In the genomic region with DNA sequence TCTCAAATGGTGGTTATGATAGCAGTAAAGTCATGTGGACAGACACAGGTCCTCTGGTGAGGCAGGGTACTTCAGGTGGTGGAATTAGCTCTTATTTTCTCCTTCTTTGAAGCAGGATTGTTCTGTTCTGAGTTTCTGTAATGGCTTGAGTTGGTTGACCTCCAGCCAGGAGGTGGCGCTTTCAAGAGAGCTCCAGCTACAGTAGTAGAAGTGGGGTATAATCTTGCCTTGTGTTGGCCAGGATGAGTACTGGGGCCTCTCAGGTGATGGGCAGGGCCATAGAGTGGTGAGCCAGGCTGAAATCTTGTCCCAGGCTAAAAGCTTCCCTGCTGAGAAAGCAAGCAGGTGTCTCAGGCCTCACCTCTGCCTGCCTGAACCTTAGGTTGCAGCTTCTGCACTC, we compare ENCODE assay signal across 20 cellular contexts. TPM values are rescaled to one million over a fixed set of nuclear protein-coding genes. Genes with fewer than 3 reads are reported as not detected.
A peak's percentile ranks its signal among the peaks of the same experiment; 100 is the strongest.
DNase-seq lines count a peak whose midpoint lies in the region; ATAC-seq, FAIRE-seq and TF ChIP-seq lines count a peak whose summit lies in the region.
"Had no signal": no experiment of that assay in that cellular context is flagged by ENCODE, and none has a peak within 500 bp of the region (broad histone marks: within the 10 kb centered on the region; RNA-seq: fewer than 3 reads in every experiment).

No MANE protein-coding gene starts in this region.

- peak; percentile 6 for DNase-seq in activated CD8-positive, alpha-beta T cell treated with anti-CD3 and anti-CD28 coated beads for 36 hours
- DNase-seq in activated CD8-positive, alpha-beta T cell treated with anti-CD3 and anti-CD28 coated beads, Interleukin-2, amount 10 ng/mL, durations not matched to agents 7 days and 5 days = no peak
- DNase-seq in GM12878 (ENCODE audit: low read depth, low spot score) = no peak
- no peak for DNase-seq in uterus
- DNase-seq in T1000 (lab: John Stamatoyannopoulos, UW) = no peak
- no peak for DNase-seq in DMS 273 treated with DMSO at 0.1 percent for 48 hours (lab: John Stamatoyannopoulos, UW)
- no peak for DNase-seq in activated CD4-positive, alpha-beta T cell treated with anti-CD3 and anti-CD28 coated beads, Interleukin-2, amount 50 U/mL, for 1 hour
- DNase-seq: 8988T; GOT3; Kasumi-1; MV-4-11; NCI-H1436; NCI-H2029; NCI-H2171; NCI-H446; NCI-H69; NK-92 treated with Interleukin-12 subunit alpha and Interleukin-12 subunit beta, amount 100 ng/mL, for 24 hours; PC-9 had no signal

- H3K4me2 ChIP-seq in Loucy (ENCODE audit: low read depth, low read length, poor library complexity, severe bottlenecking) = no peak overlapping the region
- H3K4me2 ChIP-seq in GM12878 (ENCODE audit: control insufficient read depth, insufficient read depth) = no peak overlapping the region
- H3K4me2 ChIP-seq: PC-9 had no signal

- H3K9ac ChIP-seq in Loucy (ENCODE audit: low read depth, low read length, poor library complexity, severe bottlenecking) (no peak overlapping the region), GM12878 (ENCODE audit: control insufficient read depth, insufficient read depth, low read length) (no peak overlapping the region)

- H3K4me3 Mint-ChIP-seq in activated CD8-positive, alpha-beta T cell treated with anti-CD3 and anti-CD28 coated beads for 36 hours = no peak overlapping the region
- no peak overlapping the region for H3K4me3 Mint-ChIP-seq in activated CD8-positive, alpha-beta T cell treated with anti-CD3 and anti-CD28 coated beads, Interleukin-2, amount 10 ng/mL, durations not matched to agents 7 days and 5 days

- no peak overlapping the region for H3K27ac ChIP-seq in GM12878 (ENCODE audit: control insufficient read depth, insufficient read depth)
- no peak overlapping the region for H3K27ac ChIP-seq in uterus
- H3K27ac ChIP-seq: PC-9, SJSA1 had no signal

- peaks cover 5% of the 10 kb centered on the region for H3K27me3 Mint-ChIP-seq in activated CD8-positive, alpha-beta T cell treated with anti-CD3 and anti-CD28 coated beads for 36 hours
- peaks cover 2% of the 10 kb centered on the region for H3K27me3 Mint-ChIP-seq in activated CD8-positive, alpha-beta T cell treated with anti-CD3 and anti-CD28 coated beads, Interleukin-2, amount 10 ng/mL, durations not matched to agents 7 days and 5 days (ENCODE audit: low read depth)

- no peaks in the 10 kb centered on the region for H3K4me1 ChIP-seq in Loucy (ENCODE audit: insufficient read depth, low read length, poor library complexity, severe bottlenecking)
- no peaks in the 10 kb centered on the region for H3K4me1 ChIP-seq in GM12878 (ENCODE audit: control insufficient read depth, insufficient read depth, low read length)
- no peaks in the 10 kb centered on the region for H3K4me1 ChIP-seq in uterus
- H3K4me1 ChIP-seq: SJSA1 had no signal

- H3K27ac Mint-ChIP-seq in activated CD8-positive, alpha-beta T cell treated with anti-CD3 and anti-CD28 coated beads for 36 hours = no peak overlapping the region
- no peak overlapping the region for H3K27ac Mint-ChIP-seq in activated CD8-positive, alpha-beta T cell treated with anti-CD3 and anti-CD28 coated beads, Interleukin-2, amount 10 ng/mL, durations not matched to agents 7 days and 5 days

- H3K4me1 Mint-ChIP-seq in activated CD8-positive, alpha-beta T cell treated with anti-CD3 and anti-CD28 coated beads for 36 hours (ENCODE audit: low read depth) = no peaks in the 10 kb centered on the region
- no peaks in the 10 kb centered on the region for H3K4me1 Mint-ChIP-seq in activated CD8-positive, alpha-beta T cell treated with anti-CD3 and anti-CD28 coated beads, Interleukin-2, amount 10 ng/mL, durations not matched to agents 7 days and 5 days (ENCODE audit: low read depth)

- H3K79me2 ChIP-seq in Loucy (ENCODE audit: insufficient read depth, low read length) = no peaks in the 10 kb centered on the region
- no peaks in the 10 kb centered on the region for H3K79me2 ChIP-seq in GM12878 (ENCODE audit: control insufficient read depth, insufficient read depth, low read length)

- H3K27me3 ChIP-seq in Loucy (ENCODE audit: insufficient read depth, low read length, poor library complexity, severe bottlenecking) = no peaks in the 10 kb centered on the region
- no peaks in the 10 kb centered on the region for H3K27me3 ChIP-seq in GM12878 (replicated peaks in 1 of 2; ENCODE audit: control insufficient read depth in 2 of 2, insufficient read depth in 2 of 2, low read length in 1 of 2)
- no peaks in the 10 kb centered on the region for H3K27me3 ChIP-seq in uterus
- H3K27me3 ChIP-seq: SJSA1 had no signal

- TF ChIP-seq POLR2A in GM12878 (IDR thresholded peaks at IDR 0.05; ENCODE audit: low read depth, low read length) = no peak
- no peak for TF ChIP-seq POLR2A in uterus (IDR thresholded peaks at IDR 0.05)

- no peak overlapping the region for H3K4me3 ChIP-seq in Loucy (ENCODE audit: low read length, poor library complexity, severe bottlenecking)
- no peak overlapping the region for H3K4me3 ChIP-seq in GM12878
- no peak overlapping the region for H3K4me3 ChIP-seq in uterus
- H3K4me3 ChIP-seq: PC-9, SJSA1 had no signal

- no peaks in the 10 kb centered on the region for H3F3A ChIP-seq in Loucy (ENCODE audit: low read depth)

- H3K9me3 ChIP-seq in Loucy (ENCODE audit: insufficient read depth, low read depth, low read length) (peaks cover 5% of the 10 kb centered on the region; the same call in 1 of the 2 replicates), GM12878 (replicated peaks; ENCODE audit: control insufficient read depth, insufficient read depth, low read length) (no peaks in the 10 kb centered on the region), uterus (no peaks in the 10 kb centered on the region)

- SMC1A ChIA-PET in GM12878 (lab: Charles Lee; ENCODE audit: uncharacterized antibody, unreplicated experiment) = interaction anchor here (0.8 to 1.2 kb wide), 2 partner anchors 14 to 275 kb away, joined by 3 to 5 read pairs; no protein-coding TSS in a partner anchor

- CTCF ChIA-PET in activated CD8-positive, alpha-beta T cell treated with anti-CD3 and anti-CD28 coated beads for 36 hours (lab: Charles Lee) = no interaction called here
- CTCF ChIA-PET in activated CD8-positive, alpha-beta T cell treated with anti-CD3 and anti-CD28 coated beads, Interleukin-2, amount 10 ng/mL, durations not matched to agents 7 days and 5 days (lab: Charles Lee) = interaction anchor here (0.7 to 1.1 kb wide), 2 partner anchors 15 to 147 kb away, joined by 4 to 5 read pairs; no protein-coding TSS in a partner anchor
- CTCF ChIA-PET in GM12878 (lab: Yijun Ruan, JAX) = interaction anchor here (1.2 to 1.8 kb wide), 5 partner anchors 9 to 457 kb away, joined by 3 to 5 read pairs (median 4); no protein-coding TSS in a partner anchor

- TF ChIP-seq RAD21 in GM12878 (IDR thresholded peaks at IDR 0.05; ENCODE audit: insufficient read depth, low read depth, low read length) = no peak

- H3K9me2 ChIP-seq in Loucy (replicated peaks; ENCODE audit: low read depth, low read length) = no peaks in the 10 kb centered on the region

- intact Hi-C loops in activated CD8-positive, alpha-beta T cell treated with anti-CD3 and anti-CD28 coated beads for 36 hours (cut with micrococcal nuclease) = no loop called here
- intact Hi-C loops in GM12878 (cut with micrococcal nuclease; ENCODE audit: unreplicated experiment) (no loop called here), uterus (cut with DNase I; ENCODE audit: low total_unique reads) (no loop called here)

- no peaks in the 10 kb centered on the region for H4K20me1 ChIP-seq in Loucy (ENCODE audit: insufficient read depth, low read length, poor library complexity, severe bottlenecking)
- no peaks in the 10 kb centered on the region for H4K20me1 ChIP-seq in GM12878 (ENCODE audit: control insufficient read depth, insufficient read depth)

- in situ Hi-C loops in GM12878 (cut with MboI) = loop anchor here (10.0 kb wide), 1 partner anchor 278 kb away; no protein-coding TSS in a partner anchor

- peaks cover 4% of the 10 kb centered on the region for H3K9me3 Mint-ChIP-seq in activated CD8-positive, alpha-beta T cell treated with anti-CD3 and anti-CD28 coated beads for 36 hours
- peaks cover 7% of the 10 kb centered on the region for H3K9me3 Mint-ChIP-seq in activated CD8-positive, alpha-beta T cell treated with anti-CD3 and anti-CD28 coated beads, Interleukin-2, amount 10 ng/mL, durations not matched to agents 7 days and 5 days (ENCODE audit: insufficient read depth)

- RAD21 ChIA-PET in GM12878 (lab: Charles Lee; ENCODE audit: unreplicated experiment) = no interaction called here

- TF ChIP-seq CTCF in activated CD8-positive, alpha-beta T cell treated with anti-CD3 and anti-CD28 coated beads for 36 hours (IDR thresholded peaks at IDR 0.05) = no peak
- TF ChIP-seq CTCF in Loucy (conservative IDR thresholded peaks at IDR 0.05; ENCODE audit: low read length) (peak; percentile 26; the same call in 1 of the 2 replicates), GM12878 (IDR thresholded peaks at IDR 0.05 in 2 of 3, conservative IDR thresholded peaks at IDR 0.05 in 1 of 3; ENCODE audit: control insufficient read depth in 2 of 3, extremely low read depth in 1 of 3, insufficient read depth in 1 of 3, low read depth in 3 of 3, low read length in 3 of 3) (no peak), uterus (IDR thresholded peaks at IDR 0.05) (no peak)

- no peak for ATAC-seq in activated CD8-positive, alpha-beta T cell treated with anti-CD3 and anti-CD28 coated beads for 36 hours
- no peak for ATAC-seq in activated CD8-positive, alpha-beta T cell treated with anti-CD3 and anti-CD28 coated beads, Interleukin-2, amount 10 ng/mL, durations not matched to agents 7 days and 5 days
- peak; percentile 28; the same call in 2 of the 3 replicates for ATAC-seq in GM12878

- BruUV-seq in GM12878 (replicated peaks; lab: Mats Ljungman, UMichigan) = no TSS peak

- no peak for TF ChIP-seq EP300 in GM12878 (IDR thresholded peaks at IDR 0.05; ENCODE audit: borderline replicate concordance in 1 of 2, control insufficient read depth in 1 of 2, low read depth in 2 of 2, low read length in 2 of 2)

- POLR2A ChIA-PET in activated CD8-positive, alpha-beta T cell treated with anti-CD3 and anti-CD28 coated beads for 36 hours (lab: Charles Lee) = no interaction called here
- POLR2A ChIA-PET in activated CD8-positive, alpha-beta T cell treated with anti-CD3 and anti-CD28 coated beads, Interleukin-2, amount 10 ng/mL, durations not matched to agents 7 days and 5 days (lab: Charles Lee) = no interaction called here
- POLR2A ChIA-PET in GM12878 (lab: Charles Lee) = no interaction called here

- H3K36me3 Mint-ChIP-seq in activated CD8-positive, alpha-beta T cell treated with anti-CD3 and anti-CD28 coated beads for 36 hours (ENCODE audit: low read depth) = no peaks in the 10 kb centered on the region
- no peaks in the 10 kb centered on the region for H3K36me3 Mint-ChIP-seq in activated CD8-positive, alpha-beta T cell treated with anti-CD3 and anti-CD28 coated beads, Interleukin-2, amount 10 ng/mL, durations not matched to agents 7 days and 5 days (ENCODE audit: low read depth)

- no peaks in the 10 kb centered on the region for H3K36me3 ChIP-seq in Loucy (ENCODE audit: insufficient read depth, low read length)
- no peaks in the 10 kb centered on the region for H3K36me3 ChIP-seq in GM12878 (ENCODE audit: control insufficient read depth in 2 of 2, insufficient read depth in 2 of 2, low read length in 1 of 2)
- H3K36me3 ChIP-seq in uterus = no peaks in the 10 kb centered on the region
- H3K36me3 ChIP-seq: SJSA1 had no signal

- 57% methylated on average over 1 of the region's 1 CpG for WGBS in GM12878 (ENCODE audit: insufficient coverage, insufficient replicate concordance, low lambda C conversion rate, missing lambda C conversion rate)

- FAIRE-seq in GM12878 (lab: Jason Lieb, UNC) = no peak

- no peak overlapping the region for H2AFZ ChIP-seq in Loucy (ENCODE audit: low read length)
- H2AFZ ChIP-seq in GM12878 (ENCODE audit: control insufficient read depth, low read depth, low read length) = no peak overlapping the region
- H2AFZ ChIP-seq: PC-9 had no signal

RNA-seq across cellular contexts. Expression of a gene that starts 52.5 kb away (rescaled TPM):
- total RNA-seq in activated CD8-positive, alpha-beta T cell treated with anti-CD3 and anti-CD28 coated beads for 36 hours = not detected
- not detected for total RNA-seq in activated CD8-positive, alpha-beta T cell treated with anti-CD3 and anti-CD28 coated beads, Interleukin-2, amount 10 ng/mL, durations not matched to agents 7 days and 5 days
- 6.5 TPM in 2 replicates for total RNA-seq in GM12878 (2013; cell fraction: nucleolus; rRNA removed)
- 0.05 and 0.06 TPM in 2 replicates for total RNA-seq in GM12878 (2014; rRNA removed)
- 0.09 and 0.18 TPM in 2 replicates for total RNA-seq in GM12878 (2014; rRNA removed; fragmentation: Illumina TruSeq; extraction: Trizol)
- total RNA-seq in GM12878 (2021) = 0.21 and 0.36 TPM in 2 replicates
- polyA plus RNA-seq in GM12878 (2011; ENCODE audit: low read depth) = not detected
- 5.2 and 8.7 TPM in 2 replicates for polyA plus RNA-seq in GM12878 (2011; rRNA removed)
- 2.9 and 3.0 TPM in 2 replicates for polyA plus RNA-seq in GM12878 (2011; cell fraction: cytosol; rRNA removed)
- 4.3 and 6.3 TPM in 2 replicates for polyA plus RNA-seq in GM12878 (2011; cell fraction: nucleus; rRNA removed)
- 0.11 TPM in 1 of 2 replicates, not detected in the other for polyA plus RNA-seq in GM12878 (2012)
- 0.04 and 0.13 TPM in 2 replicates for polyA plus RNA-seq in GM12878 (2014; fragmentation: Illumina TruSeq; extraction: Trizol)
- under 1 TPM in 1 of 2 experiments, not detected in 1; 0.11 TPM for polyA plus RNA-seq in GM12878 (2014; fragmentation: Nextera tagmentation; extraction: Ambion mirVana)
- 0.04 and 0.16 TPM in 2 replicates for polyA plus RNA-seq in GM12878 (2014; rRNA removed)
- under 1 TPM; 0.03 to 0.12 TPM for polyA plus RNA-seq in GM12878 (2016; fragmentation: Nextera tagmentation; extraction: Ambion mirVana)
- polyA minus RNA-seq in GM12878 (2011; rRNA and poly(A)+ RNA removed) = 19.1 and 33.4 TPM in 2 replicates
- 3.5 and 3.6 TPM in 2 replicates for polyA minus RNA-seq in GM12878 (2011; cell fraction: cytosol; rRNA and poly(A)+ RNA removed)
- 11.2 and 12.1 TPM in 2 replicates for polyA minus RNA-seq in GM12878 (2011; cell fraction: nucleus; rRNA and poly(A)+ RNA removed)
- 10 to 100 TPM in 1 of 4 donors, 1 to 10 TPM in 3; 1.0 to 44.1 (median 4.3) TPM for total RNA-seq in uterus
- total RNA-seq: SJSA1 had no signal
